5 cellular contexts compared by ENCODE assay signal in the genomic region with DNA sequence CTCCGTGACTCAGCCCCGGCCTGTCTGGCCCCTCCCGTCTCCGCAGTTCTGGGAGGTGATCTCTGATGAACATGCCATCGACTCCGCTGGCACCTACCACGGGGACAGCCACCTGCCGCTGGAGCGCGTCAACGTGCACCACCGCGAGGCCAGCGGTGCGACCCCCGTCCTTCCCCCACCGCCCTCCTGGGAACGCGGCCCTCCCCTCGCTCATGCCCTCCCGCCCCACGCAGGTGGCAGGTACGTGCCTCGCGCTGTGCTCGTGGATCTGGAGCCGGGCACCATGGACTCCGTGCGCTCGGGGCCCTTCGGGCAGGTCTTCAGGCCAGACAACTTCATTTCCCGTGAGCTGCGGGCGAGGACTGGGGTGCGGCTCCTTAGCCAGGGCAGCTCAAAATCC. TPM values are rescaled to one million over a fixed set of nuclear protein-coding genes. Genes with fewer than 3 reads are reported as not detected.
"Had no signal": no experiment of that assay in that cellular context is flagged by ENCODE, and none has a peak within 500 bp of the region (broad histone marks: within the 10 kb centered on the region; RNA-seq: fewer than 3 reads in every experiment).

No MANE protein-coding gene starts in this region.

RNA-seq across cellular contexts. Expression of gene PRDM7, which starts 17.2 kb away (rescaled TPM):
- total RNA-seq: HepG2, HT-29, HT1080, IMR-90, K562 had no signal
